ENCODE assay signal across 8 cellular contexts in genomic region chr6:28211840-28212509, GRCh38. TPM values are rescaled to one million over a fixed set of nuclear protein-coding genes. Genes with fewer than 3 reads are reported as not detected.
DNase-seq lines count a peak whose midpoint lies in the region; ATAC-seq and TF ChIP-seq lines count a peak whose summit lies in the region.

No MANE protein-coding gene starts in this region.

- intact Hi-C loops in CD4-positive, alpha-beta T cell (cut with DNase I, micrococcal nuclease): no loop called here
- intact Hi-C loops in HCT116 (cut with micrococcal nuclease): loop anchor here (2.0 to 5.0 kb wide), 2 partner anchors 77 to 310 kb away; no protein-coding TSS in a partner anchor

- H3K27me3 Mint-ChIP-seq in CD4-positive, alpha-beta T cell: peaks cover 96% of the 10 kb centered on the region
- H3K27me3 Mint-ChIP-seq in T-cell: peaks cover 82 to 92% of the 10 kb centered on the region in 2 donors

- no peak overlapping the region for H3K27ac Mint-ChIP-seq in CD4-positive, alpha-beta T cell
- H3K27ac Mint-ChIP-seq in T-cell: peak overlapping the region; percentile 19 to 32

- no peak overlapping the region for H3K27ac ChIP-seq in CD4-positive, alpha-beta T cell (ENCODE audit: low read depth, low read length)
- peak overlapping the region; percentile 38 for H3K27ac ChIP-seq in HCT116 (ENCODE audit: low read depth, low read length)
- H3K27ac ChIP-seq in iPS DF 6.9 (ENCODE audit: low read length): no peak overlapping the region
- H3K27ac ChIP-seq in upper lobe of left lung: peak overlapping the region in 2 of 4 donors; percentile 29 to 31

- no peak for TF ChIP-seq CTCF in CD4-positive, alpha-beta T cell (IDR thresholded peaks at IDR 0.05)
- no peak for TF ChIP-seq CTCF in HCT116 (IDR thresholded peaks at IDR 0.05 in 2 of 3, conservative IDR thresholded peaks at IDR 0.05 in 1 of 3; ENCODE audit: borderline replicate concordance in 1 of 3, insufficient read depth in 1 of 3, low read depth in 2 of 3, low read length in 2 of 3)
- no peak for TF ChIP-seq CTCF in upper lobe of left lung (IDR thresholded peaks at IDR 0.05)

- TF ChIP-seq POLR2A in HCT116 (IDR thresholded peaks at IDR 0.05; ENCODE audit: borderline replicate concordance, extremely low read depth, insufficient read depth, insufficient read length) (no peak), upper lobe of left lung (IDR thresholded peaks at IDR 0.05) (no peak)

- ATAC-seq in CD4-positive, alpha-beta T cell (ENCODE audit: poor library complexity): peak; percentile 32
- ATAC-seq in HCT116 (peak; percentile 45), T-cell (replicated peaks in 1 of 4) (peak in 2 of 4 experiments; percentile 39 to 42), upper lobe of left lung (ENCODE audit: low FRiP score in 2 of 2) (peak in 1 of 2 donors; percentile 20), HG03520 (IDR thresholded peaks at IDR 0.05; ENCODE audit: unreplicated experiment) (no peak), GM21367 (IDR thresholded peaks at IDR 0.05; ENCODE audit: unreplicated experiment) (no peak)

- peaks cover 7% of the 10 kb centered on the region for H3K36me3 Mint-ChIP-seq in CD4-positive, alpha-beta T cell (ENCODE audit: low read depth)
- H3K36me3 Mint-ChIP-seq in T-cell: no peaks in the 10 kb centered on the region

- DNase-seq in CD4-positive, alpha-beta T cell: no peak
- DNase-seq in HCT116 (ENCODE audit: low read depth, low spot score): no peak
- DNase-seq in T-cell: no peak
- no peak for DNase-seq in iPS DF 6.9 (ENCODE audit: low read depth, low spot score)
- no peak for DNase-seq in upper lobe of left lung
- no peak for DNase-seq in NCI-H446 (lab: John Stamatoyannopoulos, UW)

- H3K9me3 ChIP-seq in CD4-positive, alpha-beta T cell (ENCODE audit: control insufficient read depth, low read length): peaks cover 3% of the 10 kb centered on the region
- H3K9me3 ChIP-seq in HCT116 (ENCODE audit: control insufficient read depth in 1 of 2, insufficient read depth in 1 of 2, low read depth in 1 of 2, low read length in 2 of 2) (no peaks in the 10 kb centered on the region), iPS DF 6.9 (ENCODE audit: control insufficient read depth, insufficient read depth, low read length) (no peaks in the 10 kb centered on the region), upper lobe of left lung (no peaks in the 10 kb centered on the region)

- no peak for TF ChIP-seq EP300 in upper lobe of left lung (IDR thresholded peaks at IDR 0.05)

- TF ChIP-seq RAD21 in HCT116 (IDR thresholded peaks at IDR 0.05; ENCODE audit: low read depth): no peak

- H3K9me2 ChIP-seq in HCT116 (ENCODE audit: insufficient read depth): no peaks in the 10 kb centered on the region

- peak overlapping the region; percentile 16 for H3K9ac ChIP-seq in HCT116 (ENCODE audit: low read length)

- H3K9me3 Mint-ChIP-seq in CD4-positive, alpha-beta T cell: peaks cover 2% of the 10 kb centered on the region
- H3K9me3 Mint-ChIP-seq in T-cell: peaks cover 0 to 5% (median 0%) of the 10 kb centered on the region in 3 donors

- no peaks in the 10 kb centered on the region for H3K79me2 ChIP-seq in HCT116 (ENCODE audit: insufficient read depth, low read length)

- no peaks in the 10 kb centered on the region for H4K20me1 ChIP-seq in HCT116 (ENCODE audit: insufficient read depth)

- POLR2A ChIA-PET in CD4-positive, alpha-beta T cell (lab: Charles Lee): interaction anchor here (0.6 kb wide), 1 partner anchor 12 kb away, joined by 3 read pairs; no protein-coding TSS in a partner anchor
- POLR2A ChIA-PET in HCT116 (lab: Charles Lee): no interaction called here
- POLR2A ChIA-PET in T-cell (lab: Charles Lee): no interaction called here

- no CpG with 5 or more reads among the region's 16 CpGs for WGBS in iPS DF 6.9 (ENCODE audit: insufficient coverage, insufficient read length)
- 13 to 15% methylated on average over 15 to 16 of the region's 16 CpGs for WGBS in upper lobe of left lung, 2 donors

- CTCF ChIA-PET in CD4-positive, alpha-beta T cell (lab: Charles Lee): interaction anchor here (1.1 kb wide), 1 partner anchor 9 kb away, joined by 5 read pairs; no protein-coding TSS in a partner anchor
- CTCF ChIA-PET in HCT116 (lab: Charles Lee): no interaction called here
- CTCF ChIA-PET in T-cell (lab: Charles Lee): no interaction called here

- H3K4me3 Mint-ChIP-seq in CD4-positive, alpha-beta T cell: no peak overlapping the region
- peak overlapping the region in 2 of 3 donors; percentile 3 to 6 for H3K4me3 Mint-ChIP-seq in T-cell

- H3K36me3 ChIP-seq in HCT116 (ENCODE audit: control insufficient read depth in 1 of 2, insufficient read depth in 2 of 2, low read length in 2 of 2) (no peaks in the 10 kb centered on the region), iPS DF 6.9 (ENCODE audit: control insufficient read depth, insufficient read depth, low read length) (no peaks in the 10 kb centered on the region), upper lobe of left lung (no peaks in the 10 kb centered on the region)

- peak overlapping the region; percentile 98 for H2AFZ ChIP-seq in HCT116 (ENCODE audit: low read depth, low read length, poor library complexity, severe bottlenecking)

- peaks cover 5 to 15% of the 10 kb centered on the region in 2 experiments; a peak in 3 of 4 replicates for H3K4me1 ChIP-seq in HCT116 (ENCODE audit: control insufficient read depth in 1 of 2, insufficient read depth in 2 of 2, low read length in 2 of 2)
- 0 out of 2 replicates have a peak, but pooled peaks cover under 1% of the 10 kb centered on the region for H3K4me1 ChIP-seq in iPS DF 6.9 (ENCODE audit: control insufficient read depth, insufficient read depth, low read length)
- H3K4me1 ChIP-seq in upper lobe of left lung: peaks cover 7 to 29% (median 15%) of the 10 kb centered on the region in 4 donors

- H3K4me3 ChIP-seq in HCT116 (replicated peaks in 1 of 2; ENCODE audit: low read depth in 1 of 2, low read length in 2 of 2) (peak overlapping the region; percentile 47 to 53), iPS DF 6.9 (ENCODE audit: low read length) (peak overlapping the region; percentile 64; the same call in 1 of the 2 replicates), upper lobe of left lung (peak overlapping the region in 3 of 4 donors; percentile 25 to 37 (median 27))

- RAD21 ChIA-PET in HCT116 (lab: Charles Lee; ENCODE audit: low non-redundant PET in 1 of 2, low total read pairs in 2 of 2, uncharacterized antibody in 2 of 2, unreplicated experiment in 2 of 2): interaction anchor here in 1 of 2 experiments (0.6 kb wide), 1 partner anchor 1062 kb away, joined by 5 read pairs; no protein-coding TSS in a partner anchor

- H3K4me1 Mint-ChIP-seq in CD4-positive, alpha-beta T cell (ENCODE audit: low read depth): peaks cover 21% of the 10 kb centered on the region
- peaks cover 25 to 31% (median 27%) of the 10 kb centered on the region in 3 donors for H3K4me1 Mint-ChIP-seq in T-cell

- peaks cover 96% of the 10 kb centered on the region for H3K27me3 ChIP-seq in CD4-positive, alpha-beta T cell (ENCODE audit: control insufficient read depth, insufficient read depth, low read length)
- H3K27me3 ChIP-seq in HCT116 (ENCODE audit: insufficient read depth, low read length): no peaks in the 10 kb centered on the region
- peaks cover 23% of the 10 kb centered on the region for H3K27me3 ChIP-seq in iPS DF 6.9 (ENCODE audit: control insufficient read depth, insufficient read depth, low read length)
- peaks cover 4 to 30% (median 17%) of the 10 kb centered on the region in 4 donors for H3K27me3 ChIP-seq in upper lobe of left lung

- BruUV-seq in HCT116 (replicated peaks; lab: Mats Ljungman, UMichigan): no TSS peak

- peak overlapping the region; percentile 74 for H3K4me2 ChIP-seq in HCT116 (ENCODE audit: low read length)

TF ChIP-seq in HCT116, 20 proteins besides CTCF, POLR2A, EP300 and RAD21:
- TF ChIP-seq POLR2AphosphoS5 (IDR thresholded peaks at IDR 0.05; ENCODE audit: low read depth, low read length): no peak
- no peak for TF ChIP-seq TCF7L2 (IDR thresholded peaks at IDR 0.05; ENCODE audit: borderline replicate concordance, extremely low read depth, insufficient read depth, insufficient read length)
- TF ChIP-seq JUND (IDR thresholded peaks at IDR 0.05): no peak
- TF ChIP-seq ELF1 (IDR thresholded peaks at IDR 0.05; ENCODE audit: borderline replicate concordance, low read depth): no peak
- TF ChIP-seq CEBPB (IDR thresholded peaks at IDR 0.05; ENCODE audit: low read depth): no peak
- no peak for TF ChIP-seq ATF3 (IDR thresholded peaks at IDR 0.05)
- TF ChIP-seq SP1 (IDR thresholded peaks at IDR 0.05; ENCODE audit: low read depth): no peak
- no peak for TF ChIP-seq SIN3A (IDR thresholded peaks at IDR 0.05; ENCODE audit: low read depth)
- TF ChIP-seq FOSL1 (IDR thresholded peaks at IDR 0.05; ENCODE audit: low read depth): no peak

RNA-seq across cellular contexts. Expression of gene ZSCAN9, which starts 13.1 kb away (rescaled TPM):
- total RNA-seq in CD4-positive, alpha-beta T cell: under 1 TPM; 0.85 to 0.89 TPM
- total RNA-seq in HCT116 (2021; ENCODE audit: unreplicated experiment): 10.8 TPM
- 7.9 and 9.9 TPM in 2 replicates for polyA plus RNA-seq in HCT116 (2012)
- total RNA-seq in T-cell: 1 to 10 TPM; 1.5 to 4.2 (median 3.0) TPM
- total RNA-seq in upper lobe of left lung: 10 to 100 TPM in 5 of 6 donors, 1 to 10 TPM in 1; 5.4 to 36.7 (median 12.4) TPM

RNA-seq across cellular contexts. Expression of gene ZKSCAN4, which starts 40.1 kb away (rescaled TPM):
- 1 to 10 TPM in 1 of 2 experiments, under 1 TPM in 1; 0.84 to 1.6 TPM for total RNA-seq in CD4-positive, alpha-beta T cell
- total RNA-seq in HCT116 (2021; ENCODE audit: unreplicated experiment) (4.8 TPM), T-cell (10 to 100 TPM in 3 of 5 donors, 1 to 10 TPM in 2; 2.9 to 12.4 (median 10.1) TPM), upper lobe of left lung (1 to 10 TPM; 3.0 to 9.4 (median 4.7) TPM)
- 1.3 and 2.5 TPM in 2 replicates for polyA plus RNA-seq in HCT116 (2012)

RNA-seq across cellular contexts. Expression of gene NKAPL, which starts 47.1 kb away (rescaled TPM):
- total RNA-seq in CD4-positive, alpha-beta T cell: not detected
- total RNA-seq in HCT116 (2021; ENCODE audit: unreplicated experiment): not detected
- polyA plus RNA-seq in HCT116 (2012): not detected in 2 replicates
- under 1 TPM in 1 of 5 donors, not detected in 4; 0.32 TPM for total RNA-seq in T-cell
- 1 to 10 TPM in 2 of 6 donors, under 1 TPM in 4; 0.33 to 1.3 (median 0.70) TPM for total RNA-seq in upper lobe of left lung

RNA-seq across cellular contexts. Expression of gene ZSCAN26, which starts 55.0 kb away (rescaled TPM):
- 1 to 10 TPM; 6.2 to 8.0 TPM for total RNA-seq in CD4-positive, alpha-beta T cell
- 10.3 TPM for total RNA-seq in HCT116 (2021; ENCODE audit: unreplicated experiment)
- polyA plus RNA-seq in HCT116 (2012): 3.8 and 9.9 TPM in 2 replicates
- 10 to 100 TPM in 4 of 5 donors, 1 to 10 TPM in 1; 9.0 to 20.4 (median 19.2) TPM for total RNA-seq in T-cell
- 10 to 100 TPM in 3 of 6 donors, 1 to 10 TPM in 3; 9.1 to 24.1 (median 11.4) TPM for total RNA-seq in upper lobe of left lung

Comparison
In these comparisons a context has a peak if more than half of its experiments do, and no peak if none do; other contexts are left out.
1. ATAC-seq: peak in CD4-positive, alpha-beta T cell (single experiment) and HCT116 (single experiment); none in HG03520 (single experiment) and GM21367 (single experiment).
2. Peak in every context shown above with its lines, with median percentiles within 50 percentile points of each other: H3K4me3 ChIP-seq.